ENCODE assay signal across 12 cellular contexts in genomic region chr2:238929242-238930081, GRCh38.
DNase-seq lines count a peak whose midpoint lies in the region; ATAC-seq and TF ChIP-seq lines count a peak whose summit lies in the region.
"Had no signal": no experiment of that assay in that cellular context is flagged by ENCODE, and none has a peak within 500 bp of the region (broad histone marks: within the 10 kb centered on the region; RNA-seq: fewer than 3 reads in every experiment).

No MANE protein-coding gene starts in this region.

- DNase-seq in AG08395 (ENCODE audit: low spot score) (peak; percentile 84), body of pancreas (peak in 1 of 4 donors; percentile 25), Right ventricle myocardium superior (peak; percentile 74), posterior cingulate gyrus (peak in 8 of 10 donors; percentile 30 to 90 (median 50)), GM20000 (ENCODE audit: low spot score) (no peak), DMS79 (lab: John Stamatoyannopoulos, UW) (no peak), LoVo (ENCODE audit: low spot score) (no peak)
- DNase-seq: activated gamma-delta T cell; effector memory CD8-positive, alpha-beta T cell; islet precursor cell; retina had no signal

- no peaks in the 10 kb centered on the region for H3K4me1 ChIP-seq in body of pancreas

- H3K27ac ChIP-seq in body of pancreas = no peak overlapping the region

- WGBS in body of pancreas, 2 donors = 39 to 50% methylated on average over 12 of the region's 12 CpGs

- H3K4me3 ChIP-seq in body of pancreas = no peak overlapping the region

- H3K36me3 ChIP-seq in body of pancreas (replicated peaks in 1 of 2; ENCODE audit: insufficient read depth in 1 of 2, low read depth in 2 of 2) = no peaks in the 10 kb centered on the region

- TF ChIP-seq CTCF in body of pancreas (IDR thresholded peaks at IDR 0.05) = no peak
- TF ChIP-seq CTCF in GM20000 (IDR thresholded peaks at IDR 0.05; ENCODE audit: extremely low read depth, missing control alignments) = no peak

- H3K27me3 ChIP-seq in body of pancreas = no peaks in the 10 kb centered on the region

- TF ChIP-seq POLR2A in body of pancreas (IDR thresholded peaks at IDR 0.05) = no peak

- intact Hi-C loops in body of pancreas (cut with DNase I) (no loop called here), Right ventricle myocardium superior (cut with DNase I) (no loop called here), posterior cingulate gyrus (cut with DNase I) (no loop called here)

- peak; percentile 38 for ATAC-seq in body of pancreas
- ATAC-seq in Right ventricle myocardium superior (ENCODE audit: poor library complexity) = peak; percentile 84
- no peak for ATAC-seq in HG03039 (IDR thresholded peaks at IDR 0.05; ENCODE audit: unreplicated experiment)
- ATAC-seq: effector memory CD8-positive, alpha-beta T cell had no signal

- peaks cover 0 to 11% (median 0%) of the 10 kb centered on the region in 3 donors for H3K9me3 ChIP-seq in body of pancreas

Comparison
In these comparisons a context has a peak if more than half of its experiments do, and no peak if none do; other contexts are left out.
1. DNase-seq: peak in AG08395 (single experiment), Right ventricle myocardium superior (single experiment) and posterior cingulate gyrus (8 of 10); none in GM20000 (single experiment), DMS79 (single experiment) and LoVo (single experiment).